In the genomic region with DNA sequence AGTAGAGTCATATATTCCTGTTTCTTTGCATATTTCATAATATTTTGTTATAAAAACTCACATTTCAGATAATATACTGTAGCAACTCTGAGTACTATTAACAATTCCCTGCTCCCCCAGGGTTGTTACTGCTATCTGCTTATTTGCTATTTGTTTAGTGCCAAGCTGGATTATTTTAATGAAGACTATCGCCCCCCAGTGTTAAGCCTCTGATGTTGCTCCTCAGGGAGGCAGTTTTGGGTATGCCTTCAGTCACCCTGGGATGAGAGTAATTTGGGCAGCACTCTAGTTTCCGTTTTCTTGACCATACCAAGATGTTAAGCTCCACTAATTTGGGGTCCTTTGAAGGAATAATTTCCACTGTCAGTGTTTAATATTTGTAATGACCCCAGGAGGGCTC, we compare ENCODE assay signal across 10 cellular contexts. TPM values are rescaled to one million over a fixed set of nuclear protein-coding genes. Genes with fewer than 3 reads are reported as not detected.
DNase-seq lines count a peak whose midpoint lies in the region; ATAC-seq, FAIRE-seq and TF ChIP-seq lines count a peak whose summit lies in the region.
"Had no signal": no experiment of that assay in that cellular context is flagged by ENCODE, and none has a peak within 500 bp of the region (broad histone marks: within the 10 kb centered on the region; RNA-seq: fewer than 3 reads in every experiment).

No MANE protein-coding gene starts in this region.

- TF ChIP-seq RAD21 in HepG2 (CRISPR knock-in tag; IDR thresholded peaks at IDR 0.05), result no peak

- no peaks in the 10 kb centered on the region for H3K4me1 ChIP-seq in HepG2 (ENCODE audit: insufficient read depth, low read length)

- H3K36me3 ChIP-seq in WERI-Rb-1 (no peaks in the 10 kb centered on the region), HepG2 (replicated peaks in 1 of 2; ENCODE audit: control insufficient read depth in 1 of 2, insufficient read depth in 2 of 2, low read length in 2 of 2) (peaks cover 2 to 11% of the 10 kb centered on the region in 2 experiments)

- FAIRE-seq in HepG2 (lab: Jason Lieb, UNC), result no peak

- no TSS peak for BruUV-seq in HepG2 (replicated peaks; lab: Mats Ljungman, UMichigan)

- no peak for TF ChIP-seq POLR2A in HepG2 (IDR thresholded peaks at IDR 0.05; ENCODE audit: insufficient read depth in 1 of 2, low read depth in 2 of 2, low read length in 2 of 2)

- DNase-seq in DMS153 treated with DMSO at 0.1 percent for 48 hours (lab: John Stamatoyannopoulos, UW; ENCODE audit: unreplicated experiment) (peak; percentile 6), DMS153 (lab: John Stamatoyannopoulos, UW) (no peak), HEK293T (ENCODE audit: extremely low spot score) (peak; percentile 8), WERI-Rb-1 (peak; percentile 24), HepG2 (ENCODE audit: low spot score) (peak; percentile 25)

- no peaks in the 10 kb centered on the region for H4K20me1 ChIP-seq in HepG2 (ENCODE audit: insufficient read depth, low read length)

- no peak for TF ChIP-seq EP300 in HepG2 (IDR thresholded peaks at IDR 0.05; ENCODE audit: low read depth in 2 of 2, low read length in 2 of 2)
- TF ChIP-seq EP300 in HepG2 (CRISPR knock-in tag; IDR thresholded peaks at IDR 0.05; ENCODE audit: borderline replicate concordance), result no peak

- peak; percentile 52; the same call in 1 of the 2 replicates for TF ChIP-seq CTCF in WERI-Rb-1 (IDR thresholded peaks at IDR 0.05; ENCODE audit: low read depth, low read length)
- peak; percentile 43 for TF ChIP-seq CTCF in HepG2 (CRISPR knock-in tag; IDR thresholded peaks at IDR 0.05)

- H3K4me3 ChIP-seq in WERI-Rb-1 (ENCODE audit: low read depth, low read length) (no peak overlapping the region), HepG2 (replicated peaks in 1 of 3; ENCODE audit: insufficient read depth in 1 of 3, low read depth in 2 of 3, low read length in 3 of 3) (no peak overlapping the region)
- H3K4me3 ChIP-seq: coronary artery had no signal

- H3K4me2 ChIP-seq in HepG2 (ENCODE audit: low read depth, low read length), result no peak overlapping the region

- 60% methylated on average over 2 of the region's 2 CpGs for WGBS in HepG2 (ENCODE audit: low lambda C conversion rate)

- H3K27me3 ChIP-seq in WERI-Rb-1 (ENCODE audit: insufficient read depth, low read depth, severe bottlenecking) (no peaks in the 10 kb centered on the region), HepG2 (ENCODE audit: control insufficient read depth in 1 of 2, insufficient read depth in 2 of 2, low read length in 2 of 2) (no peaks in the 10 kb centered on the region)
- H3K27me3 ChIP-seq: neutrophil had no signal

- peak; percentile 50; the same call in 2 of the 3 replicates for ATAC-seq in HepG2
- no peak for ATAC-seq in HG02970 (IDR thresholded peaks at IDR 0.05; ENCODE audit: low FRiP score, unreplicated experiment)
- ATAC-seq in HG03175 (IDR thresholded peaks at IDR 0.05; ENCODE audit: unreplicated experiment), result no peak
- ATAC-seq in HG02938 (IDR thresholded peaks at IDR 0.05; ENCODE audit: unreplicated experiment), result no peak

- in situ Hi-C loops in HepG2 (cut with HindIII; ENCODE audit: extremely low pct_ligation_motif_present, low pct_unique_long_range_greater_than_20kb), result no loop called here

- CTCF ChIA-PET in HEK293T (lab: Yijun Ruan, JAX) (interaction anchor here (0.8 to 1.7 kb wide), 3 partner anchors 12 to 17 kb away, joined by 3 to 5 read pairs (median 3); no protein-coding TSS in a partner anchor), HepG2 (lab: Yijun Ruan, JAX; ENCODE audit: low intra/inter-chr PET ratio, low total read pairs) (no interaction called here)

- POLR2A ChIA-PET in HEK293T (lab: Yijun Ruan, JAX) (no interaction called here), HepG2 (lab: Yijun Ruan, JAX) (no interaction called here)

- H3K79me2 ChIP-seq in HepG2 (ENCODE audit: insufficient read depth, low read length), result no peaks in the 10 kb centered on the region

- no peak overlapping the region for H3K9ac ChIP-seq in HepG2 (ENCODE audit: insufficient read depth, low read depth, low read length)

- H3K27ac ChIP-seq in WERI-Rb-1, result no peak overlapping the region
- no peak overlapping the region for H3K27ac ChIP-seq in HepG2 (ENCODE audit: extremely low read length, insufficient read depth, low read length)
- H3K27ac ChIP-seq: coronary artery, neutrophil had no signal

- no peak overlapping the region for H2AFZ ChIP-seq in HepG2 (ENCODE audit: low read length)

- H3K9me3 ChIP-seq in WERI-Rb-1 (ENCODE audit: severe bottlenecking) (no peaks in the 10 kb centered on the region), HepG2 (ENCODE audit: low read length) (no peaks in the 10 kb centered on the region)
- H3K9me3 ChIP-seq: neutrophil had no signal

- intact Hi-C loops in HepG2 (cut with micrococcal nuclease; ENCODE audit: unreplicated experiment), result loop anchor here (2.0 kb wide), 1 partner anchor 15 kb away; no protein-coding TSS in a partner anchor

TF ChIP-seq in HEK293T, 16 proteins besides CTCF, POLR2A, EP300 and RAD21:
- TF ChIP-seq SUZ12 (IDR thresholded peaks at IDR 0.05) (no peak), FOXK2 (IDR thresholded peaks at IDR 0.05) (no peak), FOXM1 (IDR thresholded peaks at IDR 0.05; ENCODE audit: borderline replicate concordance) (no peak), CTBP1 (IDR thresholded peaks at IDR 0.05; ENCODE audit: borderline replicate concordance) (no peak)

TF ChIP-seq in HepG2, 621 proteins besides CTCF, POLR2A, EP300 and RAD21 (continues in another document):
- no peak for TF ChIP-seq ZBTB7B (CRISPR knock-in tag; IDR thresholded peaks at IDR 0.05)
- TF ChIP-seq POLR2AphosphoS2 (IDR thresholded peaks at IDR 0.05; ENCODE audit: low read depth, low read length), result no peak
- peak; percentile 29; the same call in 1 of the 2 replicates for TF ChIP-seq SMC3 (IDR thresholded peaks at IDR 0.05; ENCODE audit: low read length)
- TF ChIP-seq STAG1 (CRISPR knock-in tag; IDR thresholded peaks at IDR 0.05), result peak; percentile 40
- no peak for TF ChIP-seq ZNF101 (CRISPR knock-in tag; IDR thresholded peaks at IDR 0.05; ENCODE audit: borderline replicate concordance, low read depth)
- TF ChIP-seq ZNF33B (CRISPR knock-in tag; IDR thresholded peaks at IDR 0.05), result no peak
- TF ChIP-seq HMG20B (CRISPR knock-in tag; conservative IDR thresholded peaks at IDR 0.05), result no peak
- no peak for TF ChIP-seq ZNF276 (CRISPR knock-in tag; IDR thresholded peaks at IDR 0.05; ENCODE audit: low read depth)
- no peak for TF ChIP-seq ZFP36L1 (CRISPR knock-in tag; IDR thresholded peaks at IDR 0.05)
- no peak for TF ChIP-seq NFE2L2 (IDR thresholded peaks at IDR 0.05; ENCODE audit: low read length)
- no peak for TF ChIP-seq BCL6 (CRISPR knock-in tag; IDR thresholded peaks at IDR 0.05)
- no peak for TF ChIP-seq ZFP90 (CRISPR knock-in tag; IDR thresholded peaks at IDR 0.05; ENCODE audit: borderline replicate concordance)
- TF ChIP-seq, protein P1, sequence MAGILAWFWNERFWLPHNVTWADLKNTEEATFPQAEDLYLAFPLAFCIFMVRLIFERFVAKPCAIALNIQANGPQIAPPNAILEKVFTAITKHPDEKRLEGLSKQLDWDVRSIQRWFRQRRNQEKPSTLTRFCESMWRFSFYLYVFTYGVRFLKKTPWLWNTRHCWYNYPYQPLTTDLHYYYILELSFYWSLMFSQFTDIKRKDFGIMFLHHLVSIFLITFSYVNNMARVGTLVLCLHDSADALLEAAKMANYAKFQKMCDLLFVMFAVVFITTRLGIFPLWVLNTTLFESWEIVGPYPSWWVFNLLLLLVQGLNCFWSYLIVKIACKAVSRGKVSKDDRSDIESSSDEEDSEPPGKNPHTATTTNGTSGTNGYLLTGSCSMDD (CRISPR knock-in tag; IDR thresholded peaks at IDR 0.05), result no peak
- TF ChIP-seq ZSCAN12 (CRISPR knock-in tag; IDR thresholded peaks at IDR 0.05), result no peak
- no peak for TF ChIP-seq MXD4 (CRISPR knock-in tag; IDR thresholded peaks at IDR 0.05)

RNA-seq across cellular contexts. Expression of gene MICU2, which starts 46.0 kb away (rescaled TPM):
- total RNA-seq in HepG2 (2016; rRNA removed; fragmentation: Illumina TruSeq; extraction: Trizol), result 42.4 and 56.5 TPM in 2 replicates
- 3.6 and 4.5 TPM in 2 replicates for total RNA-seq in HepG2 (2016; cell fraction: cytosol; rRNA removed; fragmentation: Illumina TruSeq; extraction: Trizol; ENCODE audit: low read depth)
- 41.6 and 57.3 TPM in 2 replicates for total RNA-seq in HepG2 (2016; cell fraction: insoluble cytoplasmic fraction; rRNA removed; fragmentation: Illumina TruSeq; extraction: Trizol)
- total RNA-seq in HepG2 (2016; cell fraction: membrane; rRNA removed; fragmentation: Illumina TruSeq; extraction: Trizol), result 8.7 and 9.1 TPM in 2 replicates
- total RNA-seq in HepG2 (2016; cell fraction: nucleus; rRNA removed; fragmentation: Illumina TruSeq; extraction: Trizol), result 21.1 and 24.4 TPM in 2 replicates
- polyA plus RNA-seq in HepG2 (2011; rRNA removed), result 24.5 and 31.7 TPM in 2 replicates
- polyA plus RNA-seq in HepG2 (2011; cell fraction: cytosol; rRNA removed), result 31.6 and 33.0 TPM in 2 replicates
- 25.0 and 29.4 TPM in 2 replicates for polyA plus RNA-seq in HepG2 (2011; cell fraction: nucleus; rRNA removed)
- 19.9 and 23.4 TPM in 2 replicates for polyA plus RNA-seq in HepG2 (2012)
- polyA plus RNA-seq in HepG2 (2016; cell fraction: cytosol; fragmentation: Illumina TruSeq; extraction: Trizol; ENCODE audit: low read depth), result 2.7 and 2.9 TPM in 2 replicates
- polyA plus RNA-seq in HepG2 (2016; cell fraction: insoluble cytoplasmic fraction; fragmentation: Illumina TruSeq; extraction: Trizol; ENCODE audit: low read depth), result 55.6 and 59.5 TPM in 2 replicates
- polyA plus RNA-seq in HepG2 (2016; cell fraction: membrane; fragmentation: Illumina TruSeq; extraction: Trizol; ENCODE audit: low read depth), result 5.6 TPM in 2 replicates
- 30.3 and 34.9 TPM in 2 replicates for polyA plus RNA-seq in HepG2 (2016; cell fraction: nucleus; fragmentation: Illumina TruSeq; extraction: Trizol; ENCODE audit: insufficient read depth, low read depth)
- 5.1 and 10.2 TPM in 2 replicates for polyA minus RNA-seq in HepG2 (2011; rRNA and poly(A)+ RNA removed; ENCODE audit: low replicate concordance)
- 16.1 and 17.5 TPM in 2 replicates for polyA minus RNA-seq in HepG2 (2011; cell fraction: cytosol; rRNA and poly(A)+ RNA removed)
- 27.2 and 34.8 TPM in 2 replicates for polyA minus RNA-seq in HepG2 (2011; cell fraction: nucleus; rRNA and poly(A)+ RNA removed)
